Comparison of ENCODE assay signal across 13 cellular contexts in the genomic region with DNA sequence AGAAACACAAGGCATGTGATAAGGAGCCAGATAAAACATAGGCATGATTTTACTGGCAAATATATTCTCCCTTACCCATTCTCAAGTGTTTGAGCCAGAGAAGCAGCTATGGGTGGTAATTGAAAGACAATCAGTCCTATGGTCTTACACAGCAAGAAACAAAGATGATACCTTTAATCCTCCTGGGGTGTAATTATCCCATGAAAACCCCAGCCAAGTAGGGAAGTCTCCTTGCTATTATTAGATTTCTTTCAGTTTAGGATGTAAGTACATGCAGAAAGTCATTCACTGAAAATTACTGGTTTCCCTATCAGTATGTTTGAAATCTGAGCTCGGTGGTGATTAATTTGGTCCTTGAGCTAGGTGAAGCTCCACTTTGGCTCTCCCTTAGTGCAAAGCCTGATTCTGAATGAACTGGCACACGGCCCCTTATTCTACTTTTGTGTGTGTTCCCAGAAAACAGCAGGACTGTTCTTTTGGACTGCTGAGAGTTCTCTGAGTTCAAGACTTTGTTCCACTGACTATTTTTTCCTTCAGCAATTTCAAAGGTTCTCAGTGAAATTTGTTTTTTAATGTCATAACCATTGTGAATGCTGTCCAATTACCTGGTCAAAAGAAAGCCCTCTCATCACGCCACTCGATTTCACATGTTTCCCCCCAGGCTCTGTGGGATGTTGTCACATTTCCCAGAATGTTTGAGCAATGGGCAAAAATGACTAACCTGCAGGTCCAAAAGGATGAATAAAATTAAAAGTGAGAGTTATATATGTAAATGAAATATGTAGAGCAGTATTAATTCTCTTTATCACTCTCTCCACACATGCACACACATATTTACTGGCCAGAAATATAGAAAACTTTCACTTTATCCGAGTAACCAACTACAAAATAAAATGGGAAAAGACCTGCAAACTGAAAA.
DNase-seq lines count a peak whose midpoint lies in the region; ATAC-seq, FAIRE-seq and TF ChIP-seq lines count a peak whose summit lies in the region.
"Had no signal": no experiment of that assay in that cellular context is flagged by ENCODE, and none has a peak within 500 bp of the region (broad histone marks: within the 10 kb centered on the region; RNA-seq: fewer than 3 reads in every experiment).

No MANE protein-coding gene starts in this region.

- H3K9me3 ChIP-seq in ascending aorta: no peaks in the 10 kb centered on the region
- H3K9me3 ChIP-seq in neuron (ENCODE audit: low read length): no peaks in the 10 kb centered on the region
- no peaks in the 10 kb centered on the region for H3K9me3 ChIP-seq in BE2C

- H3K4me1 ChIP-seq in ascending aorta (peaks cover 15 to 50% of the 10 kb centered on the region in 2 donors), neuron (ENCODE audit: insufficient read depth, low read length) (peaks cover 30% of the 10 kb centered on the region), BE2C (no peaks in the 10 kb centered on the region)

- H3K27me3 ChIP-seq in ascending aorta (no peaks in the 10 kb centered on the region), neuron (ENCODE audit: insufficient read depth, low read length) (no peaks in the 10 kb centered on the region), BE2C (no peaks in the 10 kb centered on the region)

- H3K4me3 ChIP-seq in ascending aorta: peak overlapping the region in 1 of 2 donors; percentile 25
- H3K4me3 ChIP-seq in neuron (ENCODE audit: low read length): no peak overlapping the region
- H3K4me3 ChIP-seq in BE2C (ENCODE audit: low read depth, low read length): no peak overlapping the region

- no peak for FAIRE-seq in HTR-8/SVneo (lab: Jason Lieb, UNC)
- FAIRE-seq: frontal cortex, H54 had no signal

- peak overlapping the region; percentile 94 to 97 for H3K27ac ChIP-seq in ascending aorta

- intact Hi-C loops in ascending aorta (cut with DNase I): loop anchor here (5.0 to 10.0 kb wide), 2 partner anchors 199 to 469 kb away; no protein-coding TSS in a partner anchor

- DNase-seq in NCI-H2029 treated with DMSO at 0.1 percent for 48 hours (lab: John Stamatoyannopoulos, UW) (peak; percentile 40), NCI-H2029 (lab: John Stamatoyannopoulos, UW) (no peak), NCI-H146 (lab: John Stamatoyannopoulos, UW) (peak; percentile 33), ascending aorta (ENCODE audit: low spot score in 2 of 2) (peak in 1 of 2 donors; percentile 68), HTR-8/SVneo (ENCODE audit: insufficient read length, low spot score) (no peak), BE2C (no peak)
- DNase-seq: activated CD8-positive, alpha-beta memory T cell treated with anti-CD3 and anti-CD28 coated beads, Interleukin-2, amount 10 ng/mL, durations not matched to agents 7 days and 5 days; T-cell had no signal

- no peak for TF ChIP-seq CTCF in ascending aorta (IDR thresholded peaks at IDR 0.05)
- TF ChIP-seq CTCF in BE2C (IDR thresholded peaks at IDR 0.05; ENCODE audit: low read depth, low read length): no peak

- ATAC-seq in SK-N-SH treated with all-trans-retinoic acid at 6 μM for 48 hours: no peak
- ATAC-seq: activated CD8-positive, alpha-beta memory T cell treated with anti-CD3 and anti-CD28 coated beads, Interleukin-2, amount 10 ng/mL, durations not matched to agents 7 days and 5 days; left lobe of liver; T-cell had no signal

- peak overlapping the region; percentile 39 for H2AFZ ChIP-seq in neuron (ENCODE audit: low read depth, low read length)

- H3K36me3 ChIP-seq in ascending aorta (no peaks in the 10 kb centered on the region), neuron (ENCODE audit: insufficient read depth, low read length) (no peaks in the 10 kb centered on the region), BE2C (no peaks in the 10 kb centered on the region)

TF ChIP-seq in SK-N-SH treated with all-trans-retinoic acid at 6 μM for 48 hours, 23 proteins besides CTCF, POLR2A, EP300 and RAD21:
- TF ChIP-seq PATZ1 (CRISPR knock-in tag; IDR thresholded peaks at IDR 0.05; ENCODE audit: borderline replicate concordance) (no peak), CREB5 (CRISPR knock-in tag; IDR thresholded peaks at IDR 0.05; ENCODE audit: low read depth) (no peak), ZNF565 (CRISPR knock-in tag; conservative IDR thresholded peaks at IDR 0.05; ENCODE audit: low read depth) (no peak), TOX (CRISPR knock-in tag; IDR thresholded peaks at IDR 0.05; ENCODE audit: borderline replicate concordance) (no peak), RARB (CRISPR knock-in tag; IDR thresholded peaks at IDR 0.05) (no peak), ZNF8 (CRISPR knock-in tag; IDR thresholded peaks at IDR 0.05) (no peak), ZNF70 (CRISPR knock-in tag; IDR thresholded peaks at IDR 0.05) (no peak), SNAI2 (CRISPR knock-in tag; IDR thresholded peaks at IDR 0.05) (no peak), CSRNP3 (CRISPR knock-in tag; IDR thresholded peaks at IDR 0.05) (no peak), TCF4 (CRISPR knock-in tag; IDR thresholded peaks at IDR 0.05; ENCODE audit: borderline replicate concordance) (no peak), ISL1 (CRISPR knock-in tag; IDR thresholded peaks at IDR 0.05) (no peak), ESRRG (CRISPR knock-in tag; IDR thresholded peaks at IDR 0.05) (no peak), GLIS3 (CRISPR knock-in tag; IDR thresholded peaks at IDR 0.05) (no peak), CSDC2 (CRISPR knock-in tag; IDR thresholded peaks at IDR 0.05) (no peak), ZFP3 (CRISPR knock-in tag; IDR thresholded peaks at IDR 0.05) (no peak), POU6F1 (CRISPR knock-in tag; IDR thresholded peaks at IDR 0.05; ENCODE audit: borderline replicate concordance, low read depth) (no peak), BACH2 (CRISPR knock-in tag; IDR thresholded peaks at IDR 0.05; ENCODE audit: borderline replicate concordance) (no peak), PPARA (CRISPR knock-in tag; IDR thresholded peaks at IDR 0.05; ENCODE audit: borderline replicate concordance) (no peak)
TF ChIP-seq in SK-N-SH treated with all-trans-retinoic acid at 6 μM for 48 hours: peak in this region for 0.

Comparison
In these comparisons a context has a peak if more than half of its experiments do, and no peak if none do; other contexts are left out.
1. DNase-seq: peak in NCI-H2029 treated with DMSO at 0.1 percent for 48 hours (single experiment) and NCI-H146 (single experiment); none in NCI-H2029 (single experiment), HTR-8/SVneo (single experiment) and BE2C (single experiment).